Comparison of ENCODE assay signal across 7 cellular contexts in the genomic region with DNA sequence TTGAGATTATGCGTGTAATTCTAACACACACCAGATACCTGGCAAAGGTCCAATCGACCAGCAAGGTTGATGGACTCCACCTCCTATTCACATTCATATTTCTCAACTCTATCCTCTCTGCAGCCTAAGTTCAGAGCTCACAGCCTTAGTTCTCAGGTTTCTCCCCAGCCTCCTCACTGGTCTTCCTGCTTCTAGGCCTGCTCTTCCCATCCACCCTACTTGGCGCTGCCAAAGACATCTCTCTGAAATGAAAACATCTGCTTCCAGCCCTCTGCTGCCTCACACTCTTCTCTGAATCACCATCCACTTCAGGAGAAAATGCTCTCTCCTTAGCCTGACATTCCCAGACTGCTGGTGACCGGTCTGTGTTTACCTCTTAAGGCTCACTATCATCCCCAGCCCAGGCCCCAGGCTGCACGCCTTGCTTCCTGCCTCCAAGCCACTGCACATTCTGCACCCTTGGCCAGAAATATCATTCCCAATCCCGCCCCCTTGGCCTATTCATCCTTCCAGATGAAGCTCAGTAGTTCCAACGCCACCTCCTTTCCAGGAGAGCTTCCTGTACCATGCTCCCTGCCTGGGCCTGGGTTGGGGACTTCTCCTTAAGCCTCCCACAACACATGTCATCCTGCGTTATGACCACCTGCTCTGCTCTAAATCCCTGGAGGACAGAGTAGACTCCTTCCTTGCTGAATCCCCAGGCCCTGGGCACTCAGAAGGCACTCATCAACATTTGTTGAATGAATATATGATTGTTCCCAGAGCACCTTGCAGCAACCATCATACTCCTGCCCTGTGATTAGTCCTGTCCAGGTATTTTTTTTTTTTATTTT. TPM values are rescaled to one million over a fixed set of nuclear protein-coding genes. Genes with fewer than 3 reads are reported as not detected.
A peak's percentile ranks its signal among the peaks of the same experiment; 100 is the strongest.
DNase-seq lines count a peak whose midpoint lies in the region; ATAC-seq and TF ChIP-seq lines count a peak whose summit lies in the region.

No MANE protein-coding gene starts in this region.

- H3K4me2 ChIP-seq in PC-9: peak overlapping the region; percentile 94
- peak overlapping the region; percentile 19 for H3K4me2 ChIP-seq in skeletal muscle satellite cell (ENCODE audit: low read length)

- no peak for TF ChIP-seq CTCF in PC-9 (conservative IDR thresholded peaks at IDR 0.05)
- no peak for TF ChIP-seq CTCF in fibroblast of pulmonary artery (IDR thresholded peaks at IDR 0.05; ENCODE audit: low read length, missing control alignments)

- H4K20me1 ChIP-seq in PC-9 (ENCODE audit: insufficient read depth): no peaks in the 10 kb centered on the region

- H3K27me3 ChIP-seq in PC-9 (ENCODE audit: insufficient read depth, low read depth) (no peaks in the 10 kb centered on the region), skeletal muscle satellite cell (ENCODE audit: control insufficient read depth, insufficient read depth, low read length) (peaks cover 2% of the 10 kb centered on the region)

- H3K27ac ChIP-seq in PC-9: 0 out of 2 replicates have a peak overlapping the region, but pooled peaks have one; percentile 15

- intact Hi-C loops in PC-9 (cut with micrococcal nuclease; ENCODE audit: unreplicated experiment): no loop called here

- DNase-seq in GM03348 (ENCODE audit: low spot score) (peak; percentile 90), PC-9 (peak in 1 of 2 experiments; percentile 73), fibroblast of pulmonary artery (ENCODE audit: low read depth) (peak; percentile 89), cerebellum (ENCODE audit: low spot score) (no peak)

- H2AFZ ChIP-seq in PC-9: no peak overlapping the region

- POLR2A ChIA-PET in PC-9 (lab: Charles Lee; ENCODE audit: unreplicated experiment): interaction anchor here (0.7 kb wide), 1 partner anchor 39 kb away, joined by 3 read pairs; no protein-coding TSS in a partner anchor

- H3K4me3 ChIP-seq in PC-9 (no peak overlapping the region), fibroblast of pulmonary artery (replicated peaks; ENCODE audit: low read depth, low read length) (no peak overlapping the region), skeletal muscle satellite cell (ENCODE audit: low read length) (no peak overlapping the region)

- BruUV-seq in PC-9 (replicated peaks; lab: Mats Ljungman, UMichigan): no TSS peak

- peaks cover 43% of the 10 kb centered on the region for H3F3A ChIP-seq in PC-9 (ENCODE audit: insufficient read depth, low read depth)

- H3K36me3 ChIP-seq in PC-9 (ENCODE audit: low read depth) (no peaks in the 10 kb centered on the region), skeletal muscle satellite cell (ENCODE audit: insufficient read depth, low read length) (no peaks in the 10 kb centered on the region)

- ATAC-seq in HG03025 (IDR thresholded peaks at IDR 0.05; ENCODE audit: low FRiP score, unreplicated experiment) (no peak), HG02798 (IDR thresholded peaks at IDR 0.05; ENCODE audit: poor library complexity, unreplicated experiment) (no peak)

- H3K4me1 ChIP-seq in PC-9 (replicated peaks; ENCODE audit: insufficient read depth) (peaks cover 88% of the 10 kb centered on the region), skeletal muscle satellite cell (ENCODE audit: control insufficient read depth, insufficient read depth, low read length) (peaks cover 38% of the 10 kb centered on the region)

- CTCF ChIA-PET in PC-9 (lab: Charles Lee): interaction anchor here (0.7 kb wide), 1 partner anchor 20 kb away, joined by 3 read pairs; no protein-coding TSS in a partner anchor

- peaks cover 51% of the 10 kb centered on the region for H3K79me2 ChIP-seq in PC-9 (ENCODE audit: low read depth)

- H3K9me3 ChIP-seq in PC-9 (ENCODE audit: insufficient read depth, low read depth) (no peaks in the 10 kb centered on the region), skeletal muscle satellite cell (replicated peaks; ENCODE audit: low read length) (no peaks in the 10 kb centered on the region)

- no peaks in the 10 kb centered on the region for H3K9me2 ChIP-seq in PC-9 (ENCODE audit: insufficient read depth)

- H3K9ac ChIP-seq in skeletal muscle satellite cell (ENCODE audit: low read depth, low read length): no peak overlapping the region

RNA-seq across cellular contexts. Expression of gene ARRB1, which starts 3.5 kb away (rescaled TPM):
- total RNA-seq in PC-9 (2021) (31.8 and 43.6 TPM in 2 replicates), cerebellum (48.4 TPM)
- 16.0 and 19.7 TPM in 2 replicates for total RNA-seq in skeletal muscle satellite cell (2012; rRNA removed)

RNA-seq across cellular contexts. Expression of gene RPS3, which starts 51.3 kb away (rescaled TPM):
- total RNA-seq in PC-9 (2021) (3,914 and 4,011 TPM in 2 replicates), cerebellum (564 TPM)
- 1,546 and 2,565 TPM in 2 replicates for total RNA-seq in skeletal muscle satellite cell (2012; rRNA removed)
